In genomic region chr9:21803674-21804048, GRCh38 we compare ENCODE assay signal across 8 cellular contexts.
A peak's percentile ranks its signal among the peaks of the same experiment; 100 is the strongest.
DNase-seq lines count a peak whose midpoint lies in the region; ATAC-seq and TF ChIP-seq lines count a peak whose summit lies in the region.

No MANE protein-coding gene starts in this region.

- peaks cover 41% of the 10 kb centered on the region for H3K36me3 ChIP-seq in RWPE2 (ENCODE audit: low read depth)

- peaks cover 22% of the 10 kb centered on the region for H3K4me1 ChIP-seq in RWPE2 (ENCODE audit: insufficient read depth, poor library complexity, severe bottlenecking)

- no peak for DNase-seq in GM12864 (ENCODE audit: low read depth)
- no peak for DNase-seq in RWPE2 (ENCODE audit: low spot score)
- DNase-seq in fibroblast of pulmonary artery (ENCODE audit: low read depth) = no peak
- DNase-seq in retinal pigment epithelial cell (ENCODE audit: low read depth) = no peak
- no peak for DNase-seq in NCI-H226
- no peak for DNase-seq in SIG-M5 treated with dmso at 0.1 percent for 504 hours (lab: John Stamatoyannopoulos, UW; ENCODE audit: unreplicated experiment)

- H3K4me3 ChIP-seq in GM12864 (ENCODE audit: low read depth, low read length) = peak overlapping the region; percentile 90
- peak overlapping the region; percentile 71 for H3K4me3 ChIP-seq in RWPE2 (ENCODE audit: severe bottlenecking)
- peak overlapping the region; percentile 76 for H3K4me3 ChIP-seq in fibroblast of pulmonary artery (replicated peaks; ENCODE audit: low read depth, low read length)
- peak overlapping the region; percentile 73 for H3K4me3 ChIP-seq in retinal pigment epithelial cell (ENCODE audit: low read length)

- H3K27me3 ChIP-seq in RWPE2 (ENCODE audit: insufficient read depth, poor library complexity, severe bottlenecking) = no peaks in the 10 kb centered on the region

- no peaks in the 10 kb centered on the region for H3K9me3 ChIP-seq in RWPE2 (ENCODE audit: severe bottlenecking)

- H3K27ac ChIP-seq in RWPE2 (ENCODE audit: poor library complexity, severe bottlenecking) = peak overlapping the region; percentile 78

- TF ChIP-seq CTCF in GM12864 (IDR thresholded peaks at IDR 0.05; ENCODE audit: low read depth, low read length, missing control alignments) = no peak
- TF ChIP-seq CTCF in RWPE2 (IDR thresholded peaks at IDR 0.05; ENCODE audit: poor library complexity, severe bottlenecking) = no peak
- no peak for TF ChIP-seq CTCF in fibroblast of pulmonary artery (IDR thresholded peaks at IDR 0.05; ENCODE audit: low read length, missing control alignments)
- no peak for TF ChIP-seq CTCF in retinal pigment epithelial cell (conservative IDR thresholded peaks at IDR 0.05; ENCODE audit: low read depth, low read length)

- ATAC-seq in RWPE2 (ENCODE audit: low read depth) (no peak), HG03097 (IDR thresholded peaks at IDR 0.05; ENCODE audit: low FRiP score, unreplicated experiment) (no peak), HG02623 (IDR thresholded peaks at IDR 0.05; ENCODE audit: unreplicated experiment) (no peak)
